Comparison of ENCODE assay signal across 15 cellular contexts in genomic region chr1:23694371-23694770, GRCh38. TPM values are rescaled to one million over a fixed set of nuclear protein-coding genes. Genes with fewer than 3 reads are reported as not detected.
DNase-seq lines count a peak whose midpoint lies in the region; ATAC-seq, FAIRE-seq and TF ChIP-seq lines count a peak whose summit lies in the region.
"Had no signal": no experiment of that assay in that cellular context is flagged by ENCODE, and none has a peak within 500 bp of the region (broad histone marks: within the 10 kb centered on the region; RNA-seq: fewer than 3 reads in every experiment).

No MANE protein-coding gene starts in this region.

- H3K36me3 ChIP-seq in RWPE2 (ENCODE audit: low read depth) (peaks cover 74% of the 10 kb centered on the region), endothelial cell of umbilical vein (ENCODE audit: control insufficient read depth in 2 of 2, extremely low read depth in 1 of 2, insufficient read depth in 2 of 2, low read length in 2 of 2) (peaks cover 40 to 44% of the 10 kb centered on the region in 2 experiments), smooth muscle cell (ENCODE audit: low read depth) (peaks cover 13% of the 10 kb centered on the region)

- H3K79me2 ChIP-seq in endothelial cell of umbilical vein (ENCODE audit: control insufficient read depth, insufficient read depth, low read length) (peaks cover 77% of the 10 kb centered on the region), smooth muscle cell (ENCODE audit: low read depth) (peaks cover 77% of the 10 kb centered on the region)

- H3K4me2 ChIP-seq in endothelial cell of umbilical vein (ENCODE audit: insufficient read depth, low read length): peak overlapping the region; percentile 52
- peak overlapping the region; percentile 94 for H3K4me2 ChIP-seq in smooth muscle cell

- BruUV-seq in endothelial cell of umbilical vein (replicated peaks; lab: Mats Ljungman, UMichigan): no TSS peak

- dilution Hi-C loops in endothelial cell of umbilical vein (cut with MboI; ENCODE audit: extremely low pct_ligation_motif_present, low sequenced_read_pairs): no loop called here

- H3K9ac ChIP-seq in endothelial cell of umbilical vein (replicated peaks; ENCODE audit: extremely low read depth, insufficient read depth, low read length): no peak overlapping the region
- H3K9ac ChIP-seq in smooth muscle cell (ENCODE audit: low read depth): peak overlapping the region; percentile 17

- CTCF ChIA-PET in endothelial cell of umbilical vein (lab: Charles Lee): no interaction called here

- peaks cover 5% of the 10 kb centered on the region for H3F3A ChIP-seq in smooth muscle cell (ENCODE audit: low read depth)

- H3K27me3 Mint-ChIP-seq in activated T-cell treated with anti-CD3 and anti-CD28 coated beads, Interleukin-2, amount 50 U/mL, for 72 hours (ENCODE audit: low read depth): no peaks in the 10 kb centered on the region

- FAIRE-seq in endothelial cell of umbilical vein (lab: Jason Lieb, UNC) (no peak), GM19239 (lab: Jason Lieb, UNC) (no peak)
- FAIRE-seq: islet of Langerhans had no signal

- no peaks in the 10 kb centered on the region for H3K9me1 ChIP-seq in endothelial cell of umbilical vein (replicated peaks; ENCODE audit: control insufficient read depth, extremely low read depth, insufficient read depth, low read length)

- no peak overlapping the region for H3K4me3 ChIP-seq in RWPE2 (ENCODE audit: severe bottlenecking)
- no peak overlapping the region for H3K4me3 ChIP-seq in endothelial cell of umbilical vein (replicated peaks in 1 of 3; ENCODE audit: insufficient read depth in 1 of 3, low read depth in 1 of 3, low read length in 3 of 3)
- no peak overlapping the region for H3K4me3 ChIP-seq in smooth muscle cell
- H3K4me3 ChIP-seq: Peyer's patch, thoracic aorta had no signal

- peak overlapping the region; percentile 99 for H3K27ac Mint-ChIP-seq in activated T-cell treated with anti-CD3 and anti-CD28 coated beads, Interleukin-2, amount 50 U/mL, for 72 hours

- H3K27ac ChIP-seq in RWPE2 (ENCODE audit: poor library complexity, severe bottlenecking) (peak overlapping the region; percentile 74), endothelial cell of umbilical vein (ENCODE audit: insufficient read depth, low read depth, low read length) (no peak overlapping the region), smooth muscle cell (ENCODE audit: low read depth) (no peak overlapping the region)
- H3K27ac ChIP-seq: Peyer's patch, thoracic aorta had no signal

- H3K27me3 ChIP-seq in RWPE2 (ENCODE audit: insufficient read depth, poor library complexity, severe bottlenecking): no peaks in the 10 kb centered on the region
- no peaks in the 10 kb centered on the region for H3K27me3 ChIP-seq in endothelial cell of umbilical vein (ENCODE audit: control insufficient read depth in 2 of 2, insufficient read depth in 2 of 2, low read length in 2 of 2)
- no peaks in the 10 kb centered on the region for H3K27me3 ChIP-seq in smooth muscle cell (ENCODE audit: low read depth)
- H3K27me3 ChIP-seq: Peyer's patch had no signal

- H3K4me3 Mint-ChIP-seq in activated T-cell treated with anti-CD3 and anti-CD28 coated beads, Interleukin-2, amount 50 U/mL, for 72 hours: peak overlapping the region; percentile 94 to 98

- H3K9me3 ChIP-seq in RWPE2 (ENCODE audit: severe bottlenecking) (no peaks in the 10 kb centered on the region), endothelial cell of umbilical vein (replicated peaks; ENCODE audit: control insufficient read depth, insufficient read depth, low read length) (no peaks in the 10 kb centered on the region), smooth muscle cell (replicated peaks; ENCODE audit: low read depth) (no peaks in the 10 kb centered on the region)
- H3K9me3 ChIP-seq: Peyer's patch, thoracic aorta had no signal

- 90% methylated on average over 3 of the region's 3 CpGs for WGBS in smooth muscle cell (ENCODE audit: low lambda C conversion rate)

- TF ChIP-seq POLR2A in endothelial cell of umbilical vein (IDR thresholded peaks at IDR 0.05; ENCODE audit: low read depth, low read length): no peak

- DNase-seq in activated T-cell treated with anti-CD3 and anti-CD28 coated beads, Interleukin-2, amount 50 U/mL, for 72 hours: no peak
- no peak for DNase-seq in activated T-cell treated with anti-CD3 and anti-CD28 coated beads, Interleukin-2, amount 50 U/mL, for 1 hour
- DNase-seq in RWPE2 (ENCODE audit: low spot score): no peak
- no peak for DNase-seq in endothelial cell of umbilical vein (ENCODE audit: low read depth, low spot score)
- no peak for DNase-seq in smooth muscle cell (lab: John Stamatoyannopoulos, UW; ENCODE audit: unreplicated experiment)
- no peak for DNase-seq in GM19239 (ENCODE audit: insufficient read length, low spot score)
- no peak for DNase-seq in AML-193 (lab: John Stamatoyannopoulos, UW)
- DNase-seq: activated CD4-positive, CD25-positive, alpha-beta regulatory T cell treated with anti-CD3 and anti-CD28 coated beads, Interleukin-2, amount 50 U/mL, for 72 hours; erythroblast; NCI-H2081 treated with DMSO at 0.1 percent for 48 hours; Peyer's patch; stimulated activated CD4-positive, alpha-beta T cell treated with anti-CD3 and anti-CD28 coated beads, Interleukin-4, amount 100 ng/mL, for 1 hour had no signal

- POLR2A ChIA-PET in endothelial cell of umbilical vein (lab: Charles Lee): interaction anchor here (0.6 kb wide), 1 partner anchor 378 kb away, joined by 3 read pairs; no protein-coding TSS in a partner anchor

- H3K9me3 Mint-ChIP-seq in activated T-cell treated with anti-CD3 and anti-CD28 coated beads, Interleukin-2, amount 50 U/mL, for 72 hours: no peaks in the 10 kb centered on the region

- ATAC-seq in activated T-cell treated with anti-CD3 and anti-CD28 coated beads, Interleukin-2, amount 50 U/mL, for 72 hours (replicated peaks in 1 of 2): no peak
- no peak for ATAC-seq in RWPE2 (ENCODE audit: low read depth)
- no peak for ATAC-seq in GM18867 (IDR thresholded peaks at IDR 0.05; ENCODE audit: unreplicated experiment)

- H3K36me3 Mint-ChIP-seq in activated T-cell treated with anti-CD3 and anti-CD28 coated beads, Interleukin-2, amount 50 U/mL, for 72 hours (ENCODE audit: insufficient read depth in 2 of 2): peaks cover 28 to 60% of the 10 kb centered on the region in 2 donors

- peaks cover 70% of the 10 kb centered on the region for H3K4me1 Mint-ChIP-seq in activated T-cell treated with anti-CD3 and anti-CD28 coated beads, Interleukin-2, amount 50 U/mL, for 72 hours (ENCODE audit: low read depth)

- H2AFZ ChIP-seq in endothelial cell of umbilical vein (ENCODE audit: low read depth, low read length): no peak overlapping the region
- H2AFZ ChIP-seq in smooth muscle cell (ENCODE audit: low read depth): no peak overlapping the region

- H3K4me1 ChIP-seq in RWPE2 (ENCODE audit: insufficient read depth, poor library complexity, severe bottlenecking) (peaks cover 18% of the 10 kb centered on the region), endothelial cell of umbilical vein (ENCODE audit: control insufficient read depth, extremely low read depth, insufficient read depth, low read length) (peaks cover 30% of the 10 kb centered on the region), smooth muscle cell (ENCODE audit: low read depth) (peaks cover 18% of the 10 kb centered on the region)

- intact Hi-C loops in endothelial cell of umbilical vein (cut with micrococcal nuclease): no loop called here

- H4K20me1 ChIP-seq in endothelial cell of umbilical vein (replicated peaks; ENCODE audit: control insufficient read depth, extremely low read depth, insufficient read depth, low read length): peaks cover 14% of the 10 kb centered on the region
- H4K20me1 ChIP-seq in smooth muscle cell (ENCODE audit: low read depth): peaks cover 76% of the 10 kb centered on the region

- TF ChIP-seq CTCF in RWPE2 (IDR thresholded peaks at IDR 0.05; ENCODE audit: poor library complexity, severe bottlenecking): no peak
- no peak for TF ChIP-seq CTCF in endothelial cell of umbilical vein (IDR thresholded peaks at IDR 0.05; ENCODE audit: extremely low read depth in 1 of 2, insufficient read depth in 1 of 2, low read depth in 1 of 2, low read length in 2 of 2)
- TF ChIP-seq CTCF in smooth muscle cell (IDR thresholded peaks at IDR 0.05; ENCODE audit: borderline replicate concordance, insufficient read depth, poor library complexity, severe bottlenecking): no peak

TF ChIP-seq in endothelial cell of umbilical vein, 7 proteins besides CTCF, POLR2A, EP300 and RAD21 (continues in another document):
- no peak for TF ChIP-seq JUN (IDR thresholded peaks at IDR 0.05; ENCODE audit: borderline replicate concordance, insufficient read depth, insufficient read length, low read depth)
- no peak for TF ChIP-seq GATA2 (IDR thresholded peaks at IDR 0.05; ENCODE audit: insufficient read depth, insufficient read length, low read depth, low read length)
- TF ChIP-seq, protein P1, sequence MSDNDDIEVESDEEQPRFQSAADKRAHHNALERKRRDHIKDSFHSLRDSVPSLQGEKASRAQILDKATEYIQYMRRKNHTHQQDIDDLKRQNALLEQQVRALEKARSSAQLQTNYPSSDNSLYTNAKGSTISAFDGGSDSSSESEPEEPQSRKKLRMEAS (IDR thresholded peaks at IDR 0.05; ENCODE audit: insufficient read depth, insufficient read length): no peak

RNA-seq across cellular contexts. Expression of gene RPL11, which starts 2.8 kb away (rescaled TPM):
- total RNA-seq in activated T-cell treated with anti-CD3 and anti-CD28 coated beads, Interleukin-2, amount 50 U/mL, for 72 hours: 1,000 to 10,000 TPM; 1,532 to 1,644 TPM
- total RNA-seq in endothelial cell of umbilical vein (1,084 and 1,169 TPM in 2 replicates), smooth muscle cell (685 and 899 TPM in 2 replicates)
- polyA plus RNA-seq in endothelial cell of umbilical vein (656 and 861 TPM in 2 replicates), smooth muscle cell (528 and 622 TPM in 2 replicates)
- polyA plus RNA-seq in endothelial cell of umbilical vein (2011; cell fraction: cytosol; rRNA removed): 1,857 and 2,097 TPM in 2 replicates
- polyA plus RNA-seq in endothelial cell of umbilical vein (2011; cell fraction: nucleus; rRNA removed): 491 and 654 TPM in 2 replicates
- 2,376 and 2,717 TPM in 2 replicates for polyA plus RNA-seq in endothelial cell of umbilical vein (2012)
- polyA minus RNA-seq in endothelial cell of umbilical vein: 532 and 552 TPM in 2 replicates
- 533 TPM for polyA minus RNA-seq in endothelial cell of umbilical vein (2011; cell fraction: cytosol; rRNA and poly(A)+ RNA removed)
- 123 and 143 TPM in 2 replicates for polyA minus RNA-seq in endothelial cell of umbilical vein (2011; cell fraction: nucleus; rRNA and poly(A)+ RNA removed)

RNA-seq across cellular contexts. Expression of gene ELOA, which starts 48.9 kb away (rescaled TPM):
- 10 to 100 TPM; 32.4 to 34.1 TPM for total RNA-seq in activated T-cell treated with anti-CD3 and anti-CD28 coated beads, Interleukin-2, amount 50 U/mL, for 72 hours
- total RNA-seq in endothelial cell of umbilical vein (41.0 and 42.6 TPM in 2 replicates), smooth muscle cell (33.4 and 36.2 TPM in 2 replicates)
- polyA plus RNA-seq in endothelial cell of umbilical vein (10.8 and 11.9 TPM in 2 replicates), smooth muscle cell (28.1 and 30.5 TPM in 2 replicates)
- 16.0 and 17.0 TPM in 2 replicates for polyA plus RNA-seq in endothelial cell of umbilical vein (2011; cell fraction: cytosol; rRNA removed)
- polyA plus RNA-seq in endothelial cell of umbilical vein (2011; cell fraction: nucleus; rRNA removed): 27.4 and 29.5 TPM in 2 replicates
- 17.3 and 31.8 TPM in 2 replicates for polyA plus RNA-seq in endothelial cell of umbilical vein (2012)
- polyA minus RNA-seq in endothelial cell of umbilical vein: 16.6 and 17.9 TPM in 2 replicates
- polyA minus RNA-seq in endothelial cell of umbilical vein (2011; cell fraction: cytosol; rRNA and poly(A)+ RNA removed): 23.2 TPM
- polyA minus RNA-seq in endothelial cell of umbilical vein (2011; cell fraction: nucleus; rRNA and poly(A)+ RNA removed): 9.1 and 10.1 TPM in 2 replicates
